In genomic region chr5:134119720-134120119, GRCh38 we compare ENCODE assay signal across 28 cellular contexts. TPM values are rescaled to one million over a fixed set of nuclear protein-coding genes. Genes with fewer than 3 reads are reported as not detected.
DNase-seq lines count a peak whose midpoint lies in the region; ATAC-seq and TF ChIP-seq lines count a peak whose summit lies in the region.
"Had no signal": no experiment of that assay in that cellular context is flagged by ENCODE, and none has a peak within 500 bp of the region (broad histone marks: within the 10 kb centered on the region; RNA-seq: fewer than 3 reads in every experiment).

No MANE protein-coding gene starts in this region.

- TF ChIP-seq CTCF in spleen (IDR thresholded peaks at IDR 0.05 in 8 of 11, conservative IDR thresholded peaks at IDR 0.05 in 3 of 11), result no peak

- H3K27me3 ChIP-seq in spleen (replicated peaks in 1 of 7), result peaks cover 0 to 16% (median 0%) of the 10 kb centered on the region in 7 donors
- no peaks in the 10 kb centered on the region for H3K27me3 ChIP-seq in H7 (ENCODE audit: control insufficient read depth, insufficient read depth, low read length)
- H3K27me3 ChIP-seq: ascending aorta, SJCRH30, suprapubic skin, uterus had no signal

- H3K27me3 Mint-ChIP-seq in activated CD4-positive, alpha-beta memory T cell treated with anti-CD3 and anti-CD28 coated beads for 36 hours, result no peaks in the 10 kb centered on the region
- H3K27me3 Mint-ChIP-seq in activated CD4-positive, alpha-beta memory T cell treated with anti-CD3 and anti-CD28 coated beads, Interleukin-2, amount 10 ng/mL, durations not matched to agents 7 days and 5 days, result peaks cover 61% of the 10 kb centered on the region
- no peaks in the 10 kb centered on the region for H3K27me3 Mint-ChIP-seq in activated naive CD8-positive, alpha-beta T cell treated with anti-CD3 and anti-CD28 coated beads, Interleukin-2, amount 50 U/mL, for 24 hours

- POLR2A ChIA-PET in activated CD4-positive, alpha-beta memory T cell treated with anti-CD3 and anti-CD28 coated beads for 36 hours (lab: Charles Lee), result interaction anchor here (1.1 to 1.4 kb wide), 3 partner anchors 19 to 37 kb away, joined by 4 to 6 read pairs (median 5); no protein-coding TSS in a partner anchor
- POLR2A ChIA-PET in activated CD4-positive, alpha-beta memory T cell treated with anti-CD3 and anti-CD28 coated beads, Interleukin-2, amount 10 ng/mL, durations not matched to agents 7 days and 5 days (lab: Charles Lee), result interaction anchor here (1.2 to 2.6 kb wide), 4 partner anchors 9 to 19 kb away, joined by 4 to 18 read pairs (median 8); no protein-coding TSS in a partner anchor

- H3K36me3 ChIP-seq in KOPT-K1 (ENCODE audit: insufficient read depth, low read length), result peaks cover 93% of the 10 kb centered on the region
- H3K36me3 ChIP-seq in spleen, result peaks cover 0 to 15% (median 0%) of the 10 kb centered on the region in 6 donors
- H3K36me3 ChIP-seq in H7 (replicated peaks; ENCODE audit: control insufficient read depth, insufficient read depth, low read length), result peaks cover 6% of the 10 kb centered on the region
- H3K36me3 ChIP-seq: ascending aorta, BLaER1, SJCRH30, suprapubic skin, uterus had no signal

- H3K4me1 Mint-ChIP-seq in activated CD4-positive, alpha-beta memory T cell treated with anti-CD3 and anti-CD28 coated beads for 36 hours (ENCODE audit: low read depth), result peaks cover 84% of the 10 kb centered on the region
- H3K4me1 Mint-ChIP-seq in activated CD4-positive, alpha-beta memory T cell treated with anti-CD3 and anti-CD28 coated beads, Interleukin-2, amount 10 ng/mL, durations not matched to agents 7 days and 5 days, result peaks cover 61% of the 10 kb centered on the region
- peaks cover 91% of the 10 kb centered on the region for H3K4me1 Mint-ChIP-seq in activated naive CD8-positive, alpha-beta T cell treated with anti-CD3 and anti-CD28 coated beads, Interleukin-2, amount 50 U/mL, for 24 hours
- H3K4me1 Mint-ChIP-seq: nephron had no signal

- 70 to 77% (median 73%) methylated on average over 6 to 12 of the region's 12 CpGs for WGBS in spleen, 5 donors

- peaks cover 4 to 91% (median 54%) of the 10 kb centered on the region in 6 donors for H3K4me1 ChIP-seq in spleen
- H3K4me1 ChIP-seq: parathyroid adenoma, SJCRH30 had no signal

- CTCF ChIA-PET in activated CD4-positive, alpha-beta memory T cell treated with anti-CD3 and anti-CD28 coated beads for 36 hours (lab: Charles Lee), result interaction anchor here (0.5 to 17.1 kb wide), 7 partner anchors 8 to 489 kb away, joined by 3 to 253 read pairs (median 4); no protein-coding TSS in a partner anchor
- CTCF ChIA-PET in activated CD4-positive, alpha-beta memory T cell treated with anti-CD3 and anti-CD28 coated beads, Interleukin-2, amount 10 ng/mL, durations not matched to agents 7 days and 5 days (lab: Charles Lee), result interaction anchor here (2.5 to 3.2 kb wide), 2 partner anchors 21 to 80 kb away, joined by 12 to 16 read pairs; no protein-coding TSS in a partner anchor

- H3K27ac ChIP-seq in KOPT-K1 (ENCODE audit: low read depth, low read length, poor library complexity, severe bottlenecking) (peak overlapping the region; percentile 92), spleen (peak overlapping the region in 5 of 8 donors; percentile 10 to 88 (median 80))
- H3K27ac ChIP-seq: ascending aorta, BLaER1, HL-60, parathyroid adenoma, SJCRH30, suprapubic skin, uterus had no signal

- peak overlapping the region in 6 of 8 donors; percentile 6 to 91 (median 20) for H3K4me3 ChIP-seq in spleen
- no peak overlapping the region for H3K4me3 ChIP-seq in H7 (ENCODE audit: insufficient read depth, low read depth, low read length)
- H3K4me3 ChIP-seq: ascending aorta, BLaER1, SJCRH30, suprapubic skin, uterus had no signal

- peak; percentile 54 for DNase-seq in activated CD4-positive, alpha-beta memory T cell treated with anti-CD3 and anti-CD28 coated beads for 36 hours
- no peak for DNase-seq in activated CD4-positive, alpha-beta memory T cell treated with anti-CD3 and anti-CD28 coated beads, Interleukin-2, amount 10 ng/mL, durations not matched to agents 7 days and 5 days
- no peak for DNase-seq in activated naive CD8-positive, alpha-beta T cell treated with anti-CD3 and anti-CD28 coated beads, Interleukin-2, amount 50 U/mL, for 24 hours
- DNase-seq in spleen, result peak; percentile 80
- no peak for DNase-seq in H7
- DNase-seq in NCI-H446 (lab: John Stamatoyannopoulos, UW), result no peak
- no peak for DNase-seq in RPMI8226
- DNase-seq: activated CD8-positive, alpha-beta memory T cell treated with anti-CD3 and anti-CD28 coated beads for 24 hours; activated effector memory CD4-positive, alpha-beta T cell treated with Interleukin-2 at 50 U/mL for 16 hours; central memory CD4-positive, alpha-beta T cell; GOT3; head of caudate nucleus; left colon; NCI-H1417 treated with DMSO at 0.1 percent for 48 hours; NCI-H2107; NK-92 treated with Interleukin-12 subunit alpha and Interleukin-12 subunit beta, amount 100 ng/mL, for 24 hours; SJCRH30; stimulated activated CD4-positive, alpha-beta T cell treated with anti-CD3 and anti-CD28 coated beads, Interleukin-15, amount 100 ng/mL, for 24 hours; stimulated activated CD8-positive, alpha-beta memory T cell treated with anti-CD3 and anti-CD28 coated beads, Interleukin-4, amount 100 ng/mL, for 48 hours; uterus had no signal

- no peak for TF ChIP-seq POLR2A in spleen (IDR thresholded peaks at IDR 0.05)

- H3K9me3 ChIP-seq in KOPT-K1 (ENCODE audit: insufficient read depth, low read length, poor library complexity, severe bottlenecking) (no peaks in the 10 kb centered on the region), spleen (no peaks in the 10 kb centered on the region)
- H3K9me3 ChIP-seq: ascending aorta, BLaER1, SJCRH30, suprapubic skin, uterus had no signal

- peak overlapping the region; percentile 70 for H3K4me3 Mint-ChIP-seq in activated CD4-positive, alpha-beta memory T cell treated with anti-CD3 and anti-CD28 coated beads for 36 hours
- no peak overlapping the region for H3K4me3 Mint-ChIP-seq in activated CD4-positive, alpha-beta memory T cell treated with anti-CD3 and anti-CD28 coated beads, Interleukin-2, amount 10 ng/mL, durations not matched to agents 7 days and 5 days
- peak overlapping the region; percentile 54 for H3K4me3 Mint-ChIP-seq in activated naive CD8-positive, alpha-beta T cell treated with anti-CD3 and anti-CD28 coated beads, Interleukin-2, amount 50 U/mL, for 24 hours

- no peak for ATAC-seq in activated naive CD8-positive, alpha-beta T cell treated with anti-CD3 and anti-CD28 coated beads, Interleukin-2, amount 50 U/mL, for 24 hours
- ATAC-seq: left colon, right cardiac atrium had no signal

- intact Hi-C loops in activated CD4-positive, alpha-beta memory T cell treated with anti-CD3 and anti-CD28 coated beads for 36 hours (cut with micrococcal nuclease), result loop anchor here (5.0 kb wide), 1 partner anchor 108 kb away; the partner anchor contains the start of gene PPP2CA
- intact Hi-C loops in spleen (cut with DNase I; ENCODE audit: low total_unique reads), result no loop called here

- H3K27ac Mint-ChIP-seq in activated CD4-positive, alpha-beta memory T cell treated with anti-CD3 and anti-CD28 coated beads for 36 hours, result peak overlapping the region; percentile 84
- H3K27ac Mint-ChIP-seq in activated CD4-positive, alpha-beta memory T cell treated with anti-CD3 and anti-CD28 coated beads, Interleukin-2, amount 10 ng/mL, durations not matched to agents 7 days and 5 days, result no peak overlapping the region
- H3K27ac Mint-ChIP-seq in activated naive CD8-positive, alpha-beta T cell treated with anti-CD3 and anti-CD28 coated beads, Interleukin-2, amount 50 U/mL, for 24 hours, result peak overlapping the region; percentile 26
- H3K27ac Mint-ChIP-seq: nephron had no signal

- H3K9me3 Mint-ChIP-seq in activated CD4-positive, alpha-beta memory T cell treated with anti-CD3 and anti-CD28 coated beads for 36 hours, result no peaks in the 10 kb centered on the region
- no peaks in the 10 kb centered on the region for H3K9me3 Mint-ChIP-seq in activated CD4-positive, alpha-beta memory T cell treated with anti-CD3 and anti-CD28 coated beads, Interleukin-2, amount 10 ng/mL, durations not matched to agents 7 days and 5 days
- H3K9me3 Mint-ChIP-seq in activated naive CD8-positive, alpha-beta T cell treated with anti-CD3 and anti-CD28 coated beads, Interleukin-2, amount 50 U/mL, for 24 hours, result no peaks in the 10 kb centered on the region
- H3K9me3 Mint-ChIP-seq: nephron had no signal

- peaks cover 52% of the 10 kb centered on the region for H3K36me3 Mint-ChIP-seq in activated CD4-positive, alpha-beta memory T cell treated with anti-CD3 and anti-CD28 coated beads for 36 hours
- peaks cover 21% of the 10 kb centered on the region for H3K36me3 Mint-ChIP-seq in activated CD4-positive, alpha-beta memory T cell treated with anti-CD3 and anti-CD28 coated beads, Interleukin-2, amount 10 ng/mL, durations not matched to agents 7 days and 5 days (ENCODE audit: low read depth)
- H3K36me3 Mint-ChIP-seq in activated naive CD8-positive, alpha-beta T cell treated with anti-CD3 and anti-CD28 coated beads, Interleukin-2, amount 50 U/mL, for 24 hours (ENCODE audit: low read depth), result peaks cover 32% of the 10 kb centered on the region

RNA-seq across cellular contexts. Expression of gene TCF7, which starts 5.2 kb away (rescaled TPM):
- 10 to 100 TPM; 59.3 to 65.6 TPM for total RNA-seq in activated CD4-positive, alpha-beta memory T cell treated with anti-CD3 and anti-CD28 coated beads for 36 hours
- total RNA-seq in activated CD4-positive, alpha-beta memory T cell treated with anti-CD3 and anti-CD28 coated beads, Interleukin-2, amount 10 ng/mL, durations not matched to agents 7 days and 5 days, result 10 to 100 TPM; 19.2 to 21.9 TPM
- 10 to 100 TPM; 29.0 to 88.3 (median 53.7) TPM for total RNA-seq in spleen
- 10 to 100 TPM; 13.7 to 24.3 (median 18.1) TPM for polyA plus RNA-seq in spleen
- total RNA-seq in H7 (2014; rRNA removed; shearing (Covaris generic)), result 2.4 and 3.7 TPM in 2 replicates

RNA-seq across cellular contexts. Expression of gene SKP1, which starts 57.0 kb away (rescaled TPM):
- 100 to 1,000 TPM; 284 to 286 TPM for total RNA-seq in activated CD4-positive, alpha-beta memory T cell treated with anti-CD3 and anti-CD28 coated beads for 36 hours
- total RNA-seq in activated CD4-positive, alpha-beta memory T cell treated with anti-CD3 and anti-CD28 coated beads, Interleukin-2, amount 10 ng/mL, durations not matched to agents 7 days and 5 days, result 100 to 1,000 TPM; 197 to 205 TPM
- total RNA-seq in spleen, result 100 to 1,000 TPM; 121 to 246 (median 193) TPM
- 100 to 1,000 TPM; 142 to 354 (median 228) TPM for polyA plus RNA-seq in spleen
- total RNA-seq in H7 (2014; rRNA removed; shearing (Covaris generic)), result 287 and 332 TPM in 2 replicates

Comparison
In these comparisons a context has a peak if more than half of its experiments do, and no peak if none do; other contexts are left out.
1. DNase-seq: peak in activated CD4-positive, alpha-beta memory T cell treated with anti-CD3 and anti-CD28 coated beads for 36 hours (single experiment) and spleen (single experiment); none in activated CD4-positive, alpha-beta memory T cell treated with anti-CD3 and anti-CD28 coated beads, Interleukin-2, amount 10 ng/mL, durations not matched to agents 7 days and 5 days (single experiment), activated naive CD8-positive, alpha-beta T cell treated with anti-CD3 and anti-CD28 coated beads, Interleukin-2, amount 50 U/mL, for 24 hours (single experiment), H7 (single experiment), NCI-H446 (0 of 2) and RPMI8226 (single experiment).